1 cellular context compared by ENCODE assay signal in genomic region chr13:41668130-41668757, GRCh38.
TF ChIP-seq lines count a peak whose summit lies in the region.

No MANE protein-coding gene starts in this region.

TF ChIP-seq in HepG2, 621 proteins besides CTCF, POLR2A, EP300 and RAD21 (continued from another document):
- 0 out of 2 replicates have a peak, but pooled peaks have one; percentile 18 for TF ChIP-seq NCOA2 (CRISPR knock-in tag; IDR thresholded peaks at IDR 0.05)
- 0 out of 2 replicates have a peak, but pooled peaks have one; percentile 33 for TF ChIP-seq TARDBP (CRISPR knock-in tag; IDR thresholded peaks at IDR 0.05)
- no peak for TF ChIP-seq ZNF264 (CRISPR knock-in tag; IDR thresholded peaks at IDR 0.05)
- TF ChIP-seq NFATC3 (CRISPR knock-in tag; IDR thresholded peaks at IDR 0.05), result no peak
- peak; percentile 57; the same call in 1 of the 2 replicates for TF ChIP-seq ZNF644 (CRISPR knock-in tag; IDR thresholded peaks at IDR 0.05; ENCODE audit: low read depth)
- no peak for TF ChIP-seq PAF1 (CRISPR knock-in tag; IDR thresholded peaks at IDR 0.05)
- peak; percentile 42; the same call in 1 of the 2 replicates for TF ChIP-seq KAT8 (CRISPR knock-in tag; IDR thresholded peaks at IDR 0.05)
- no peak for TF ChIP-seq ZZZ3 (CRISPR knock-in tag; IDR thresholded peaks at IDR 0.05; ENCODE audit: borderline replicate concordance)
- TF ChIP-seq SRSF1 (optimal IDR thresholded peaks at IDR 0.05; ENCODE audit: low read depth, low read length), result no peak
- 0 out of 2 replicates have a peak, but pooled peaks have one; percentile 11 for TF ChIP-seq NR2F6 (IDR thresholded peaks at IDR 0.05)
- TF ChIP-seq NR2F6 (CRISPR knock-in tag; IDR thresholded peaks at IDR 0.05), result no peak
- 0 out of 2 replicates have a peak, but pooled peaks have one; percentile 6 for TF ChIP-seq BCL6 (CRISPR knock-in tag; IDR thresholded peaks at IDR 0.05)
- TF ChIP-seq ZSCAN9 (CRISPR knock-in tag; IDR thresholded peaks at IDR 0.05; ENCODE audit: borderline replicate concordance), result 0 out of 2 replicates have a peak, but pooled peaks have one; percentile 24
- no peak for TF ChIP-seq HMGXB3 (CRISPR knock-in tag; IDR thresholded peaks at IDR 0.05; ENCODE audit: borderline replicate concordance)
- no peak for TF ChIP-seq RFXANK (CRISPR knock-in tag; IDR thresholded peaks at IDR 0.05)
- TF ChIP-seq ZNF335 (CRISPR knock-in tag; IDR thresholded peaks at IDR 0.05), result no peak
- no peak; the same call in 1 of the 2 replicates for TF ChIP-seq CREB1 (IDR thresholded peaks at IDR 0.05)
- TF ChIP-seq CREB1 (CRISPR knock-in tag; IDR thresholded peaks at IDR 0.05), result peak; percentile 57; the same call in 1 of the 2 replicates
- no peak for TF ChIP-seq TBX2 (CRISPR knock-in tag; IDR thresholded peaks at IDR 0.05; ENCODE audit: borderline replicate concordance)
- no peak for TF ChIP-seq ZNF766 (CRISPR knock-in tag; IDR thresholded peaks at IDR 0.05; ENCODE audit: borderline replicate concordance)
- no peak for TF ChIP-seq ZBED4 (CRISPR knock-in tag; IDR thresholded peaks at IDR 0.05; ENCODE audit: borderline replicate concordance)
- no peak for TF ChIP-seq ZKSCAN8 (CRISPR knock-in tag; IDR thresholded peaks at IDR 0.05; ENCODE audit: borderline replicate concordance)
- no peak for TF ChIP-seq ZNF567 (CRISPR knock-in tag; IDR thresholded peaks at IDR 0.05; ENCODE audit: borderline replicate concordance)
- no peak for TF ChIP-seq HHEX (CRISPR knock-in tag; IDR thresholded peaks at IDR 0.05)
- TF ChIP-seq SOX13 (IDR thresholded peaks at IDR 0.05), result no peak
- peak in 1 of 2 experiments; percentile 27; a peak in 1 of 4 replicates for TF ChIP-seq SOX13 (CRISPR knock-in tag; conservative IDR thresholded peaks at IDR 0.05 in 1 of 2, IDR thresholded peaks at IDR 0.05 in 1 of 2)
- no peak for TF ChIP-seq KDM4B (CRISPR knock-in tag; IDR thresholded peaks at IDR 0.05)
- no peak for TF ChIP-seq IKZF1 (IDR thresholded peaks at IDR 0.05)
- no peak for TF ChIP-seq USF2 (IDR thresholded peaks at IDR 0.05; ENCODE audit: low read depth, low read length)
- no peak for TF ChIP-seq USF2 (CRISPR knock-in tag; IDR thresholded peaks at IDR 0.05; ENCODE audit: borderline replicate concordance)
- peak; percentile 20; the same call in 1 of the 2 replicates for TF ChIP-seq RXRB (CRISPR knock-in tag; IDR thresholded peaks at IDR 0.05; ENCODE audit: borderline replicate concordance)
- no peak for TF ChIP-seq ZNF550 (CRISPR knock-in tag; IDR thresholded peaks at IDR 0.05; ENCODE audit: borderline replicate concordance)
- TF ChIP-seq ZBTB21 (CRISPR knock-in tag; IDR thresholded peaks at IDR 0.05), result no peak
- no peak for TF ChIP-seq ZNF704 (CRISPR knock-in tag; IDR thresholded peaks at IDR 0.05; ENCODE audit: borderline replicate concordance)
- 0 out of 2 replicates have a peak, but pooled peaks have one; percentile 43 for TF ChIP-seq ZFP36L1 (CRISPR knock-in tag; IDR thresholded peaks at IDR 0.05)
- TF ChIP-seq ZNF260 (CRISPR knock-in tag; IDR thresholded peaks at IDR 0.05; ENCODE audit: borderline replicate concordance, low read depth), result no peak
- TF ChIP-seq MIER2 (CRISPR knock-in tag; IDR thresholded peaks at IDR 0.05), result no peak
- no peak for TF ChIP-seq FOXJ3 (CRISPR knock-in tag; IDR thresholded peaks at IDR 0.05; ENCODE audit: borderline replicate concordance)
